In the genomic region with DNA sequence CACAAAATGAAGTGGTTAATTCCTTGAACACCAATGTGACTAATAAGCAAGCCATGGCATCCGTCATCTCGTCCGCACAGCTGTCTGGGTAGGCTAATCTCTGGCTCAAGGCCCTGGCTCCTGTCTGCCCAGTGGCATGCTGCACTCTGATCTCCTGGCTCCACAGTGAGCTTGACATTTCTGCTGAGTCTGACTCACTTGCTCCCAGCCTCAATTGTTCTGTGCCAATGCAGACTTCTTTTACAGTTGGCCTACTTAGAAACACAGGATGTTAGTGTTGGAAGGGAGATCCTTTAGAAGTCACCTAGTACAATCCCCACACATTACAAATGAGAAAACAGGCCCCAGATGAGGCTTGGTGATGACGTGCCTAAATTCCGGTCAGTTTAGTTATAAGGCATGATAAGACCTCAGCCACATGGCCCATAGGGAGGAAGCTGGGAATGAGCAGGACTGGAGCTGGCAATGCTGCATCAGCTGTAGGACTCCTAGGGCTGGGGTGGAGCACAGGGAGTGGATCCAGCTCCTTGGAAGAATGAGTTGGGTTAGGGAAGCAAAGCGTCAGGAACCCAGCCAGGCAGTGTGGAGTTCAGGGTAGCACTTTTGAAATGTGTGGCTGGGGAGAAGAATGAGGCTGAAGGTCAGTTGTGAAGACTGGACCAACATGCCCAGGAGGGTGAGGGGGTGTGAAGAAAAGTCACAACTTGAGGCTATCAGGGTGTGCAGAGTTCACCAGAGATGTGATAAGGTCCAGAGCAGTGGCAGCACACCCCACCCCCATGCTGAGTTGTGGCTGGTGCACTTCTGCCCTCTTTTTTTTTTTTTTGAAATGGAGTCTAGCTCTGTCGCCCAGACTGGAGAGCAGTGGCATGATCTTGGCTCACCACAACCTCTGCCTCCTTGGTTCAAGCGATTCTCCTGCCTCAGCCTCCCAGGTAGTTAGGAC, we compare ENCODE assay signal across 8 cellular contexts.
DNase-seq lines count a peak whose midpoint lies in the region; ATAC-seq and TF ChIP-seq lines count a peak whose summit lies in the region.

No MANE protein-coding gene starts in this region.

- DNase-seq in LHCN-M2 (ENCODE audit: low read depth) (peak; percentile 100), caudate nucleus (lab: John Stamatoyannopoulos, UW) (peak in 21 of 61 donors; percentile 4 to 47 (median 16)), left lung (peak in 1 of 2 donors; percentile 46), tibial artery (peak; percentile 81 to 94), SHP77 (lab: John Stamatoyannopoulos, UW) (no peak), NCI-H1048 (lab: John Stamatoyannopoulos, UW) (no peak)
- no peak for DNase-seq in activated naive CD4-positive, alpha-beta T cell treated with anti-CD3 and anti-CD28 coated beads for 36 hours

- CTCF ChIA-PET in activated naive CD4-positive, alpha-beta T cell treated with anti-CD3 and anti-CD28 coated beads for 36 hours (lab: Charles Lee), result interaction anchor here (0.6 to 3.1 kb wide), 2 partner anchors 20 to 33 kb away, joined by 3 to 13 read pairs; no protein-coding TSS in a partner anchor

- TF ChIP-seq CTCF in left lung (IDR thresholded peaks at IDR 0.05), result no peak
- TF ChIP-seq CTCF in tibial artery (IDR thresholded peaks at IDR 0.05), result no peak

- H3K27ac ChIP-seq in caudate nucleus (ENCODE audit: low read depth, low read length) (peak overlapping the region; percentile 13), left lung (peak overlapping the region; percentile 63 to 66), tibial artery (peak overlapping the region; percentile 55 to 60)

- peaks cover 4 to 24% of the 10 kb centered on the region in 2 donors for H3K4me1 ChIP-seq in left lung
- H3K4me1 ChIP-seq in tibial artery, result peaks cover 4 to 51% (median 16%) of the 10 kb centered on the region in 4 donors

- peak; percentile 71 for ATAC-seq in left lung
- ATAC-seq in HG03108 (IDR thresholded peaks at IDR 0.05; ENCODE audit: unreplicated experiment), result no peak

- no peak overlapping the region for H3K4me3 Mint-ChIP-seq in activated naive CD4-positive, alpha-beta T cell treated with anti-CD3 and anti-CD28 coated beads for 36 hours

- intact Hi-C loops in left lung (cut with DNase I), result no loop called here
- intact Hi-C loops in tibial artery (cut with DNase I; ENCODE audit: low total_unique reads), result no loop called here
- intact Hi-C loops in activated naive CD4-positive, alpha-beta T cell treated with anti-CD3 and anti-CD28 coated beads for 36 hours (cut with micrococcal nuclease), result no loop called here

- H3K27me3 ChIP-seq in left lung (no peaks in the 10 kb centered on the region), tibial artery (no peaks in the 10 kb centered on the region)

- no peaks in the 10 kb centered on the region for H3K36me3 Mint-ChIP-seq in activated naive CD4-positive, alpha-beta T cell treated with anti-CD3 and anti-CD28 coated beads for 36 hours (ENCODE audit: low read depth)

- H3K27ac Mint-ChIP-seq in activated naive CD4-positive, alpha-beta T cell treated with anti-CD3 and anti-CD28 coated beads for 36 hours, result no peak overlapping the region

- H3K27me3 Mint-ChIP-seq in activated naive CD4-positive, alpha-beta T cell treated with anti-CD3 and anti-CD28 coated beads for 36 hours (ENCODE audit: low read depth), result no peaks in the 10 kb centered on the region

- no peaks in the 10 kb centered on the region for H3K36me3 ChIP-seq in left lung
- no peaks in the 10 kb centered on the region for H3K36me3 ChIP-seq in tibial artery

- H3K9me3 ChIP-seq in left lung (no peaks in the 10 kb centered on the region), tibial artery (no peaks in the 10 kb centered on the region)

- H3K4me3 ChIP-seq in left lung (no peak overlapping the region), tibial artery (no peak overlapping the region)

- H3K4me1 Mint-ChIP-seq in activated naive CD4-positive, alpha-beta T cell treated with anti-CD3 and anti-CD28 coated beads for 36 hours (ENCODE audit: low read depth), result peaks cover 20% of the 10 kb centered on the region

- H3K9me3 Mint-ChIP-seq in activated naive CD4-positive, alpha-beta T cell treated with anti-CD3 and anti-CD28 coated beads for 36 hours, result no peaks in the 10 kb centered on the region

Comparison
In these comparisons a context has a peak if more than half of its experiments do, and no peak if none do; other contexts are left out.
1. DNase-seq: peak in LHCN-M2 (single experiment) and tibial artery (2 of 2); none in SHP77 (0 of 2), activated naive CD4-positive, alpha-beta T cell treated with anti-CD3 and anti-CD28 coated beads for 36 hours (single experiment) and NCI-H1048 (single experiment).
2. H3K27ac ChIP-seq: peak in every context shown above with its lines; median percentile 64 in left lung; 58 in tibial artery; 13 in caudate nucleus.